Comparison of ENCODE assay signal across 8 cellular contexts in the genomic region with DNA sequence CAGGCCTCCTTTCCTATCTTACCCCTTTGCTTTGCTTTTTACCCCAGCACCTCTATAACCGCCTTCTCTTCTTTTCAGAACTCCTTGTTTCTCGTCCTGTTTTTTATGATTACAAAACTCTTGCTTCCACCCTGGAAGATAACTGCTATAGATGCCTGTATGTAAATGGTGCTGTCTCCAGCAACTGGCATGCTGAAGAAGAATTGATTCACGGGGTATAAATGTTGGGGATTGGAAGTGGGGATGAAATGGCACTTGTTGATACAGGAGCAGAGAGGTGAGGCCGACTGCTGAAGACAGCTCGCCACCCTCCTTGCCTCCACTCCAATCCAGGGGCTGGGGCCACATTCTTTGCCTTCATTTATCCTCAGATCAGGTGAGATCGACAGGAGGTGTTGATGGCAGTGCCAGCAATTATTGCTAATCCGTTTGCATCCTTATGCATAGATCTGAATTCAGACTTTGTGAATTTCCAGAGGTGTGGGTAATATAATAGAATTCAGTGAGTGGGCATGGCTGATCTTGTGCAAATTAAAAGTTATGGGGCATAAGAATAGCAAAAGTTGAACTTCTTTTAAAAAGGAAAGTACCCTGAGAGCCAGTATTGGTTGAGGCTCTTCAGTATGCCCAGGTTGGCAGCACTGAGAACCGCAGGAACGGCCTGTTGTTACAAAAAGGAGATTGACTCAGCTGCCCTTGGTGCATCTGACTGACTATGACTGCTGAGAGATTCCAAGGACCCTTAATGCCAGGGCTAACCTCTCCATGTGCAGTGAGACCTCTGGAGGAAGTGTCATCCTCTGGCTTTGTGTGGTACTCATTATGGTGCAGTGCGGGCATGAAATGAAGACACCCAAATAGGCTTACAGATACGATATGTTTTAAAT. TPM values are rescaled to one million over a fixed set of nuclear protein-coding genes. Genes with fewer than 3 reads are reported as not detected.
A peak's percentile ranks its signal among the peaks of the same experiment; 100 is the strongest.
DNase-seq lines count a peak whose midpoint lies in the region; ATAC-seq and TF ChIP-seq lines count a peak whose summit lies in the region.

No MANE protein-coding gene starts in this region.

- peak in 5 of 7 experiments; percentile 31 to 49 (median 47) for DNase-seq in CD8-positive, alpha-beta T cell
- DNase-seq in activated T-cell treated with anti-CD3 and anti-CD28 coated beads, Interleukin-2, amount 50 U/mL, for 4 hours = no peak
- DNase-seq in foreskin melanocyte (peak; percentile 70), psoas muscle (peak; percentile 33 to 68), NCI-H1105 (lab: John Stamatoyannopoulos, UW) (no peak), NCI-H1048 (lab: John Stamatoyannopoulos, UW) (no peak), NCI-H1694 treated with DMSO at 0.1 percent for 48 hours (lab: John Stamatoyannopoulos, UW) (no peak)

- peak overlapping the region; percentile 94 for H3K4me3 Mint-ChIP-seq in CD8-positive, alpha-beta T cell
- peak overlapping the region; percentile 100 for H3K4me3 Mint-ChIP-seq in activated T-cell treated with anti-CD3 and anti-CD28 coated beads, Interleukin-2, amount 50 U/mL, for 4 hours

- TF ChIP-seq CTCF in CD8-positive, alpha-beta T cell (IDR thresholded peaks at IDR 0.05) = no peak
- TF ChIP-seq CTCF in psoas muscle (IDR thresholded peaks at IDR 0.05) = no peak

- CTCF ChIA-PET in CD8-positive, alpha-beta T cell (lab: Charles Lee) = no interaction called here

- peaks cover 46% of the 10 kb centered on the region for H3K36me3 Mint-ChIP-seq in CD8-positive, alpha-beta T cell
- peaks cover 37% of the 10 kb centered on the region for H3K36me3 Mint-ChIP-seq in activated T-cell treated with anti-CD3 and anti-CD28 coated beads, Interleukin-2, amount 50 U/mL, for 4 hours (ENCODE audit: insufficient read depth)

- no peaks in the 10 kb centered on the region for H3K9me3 Mint-ChIP-seq in CD8-positive, alpha-beta T cell
- H3K9me3 Mint-ChIP-seq in activated T-cell treated with anti-CD3 and anti-CD28 coated beads, Interleukin-2, amount 50 U/mL, for 4 hours = no peaks in the 10 kb centered on the region

- no peaks in the 10 kb centered on the region for H3K27me3 ChIP-seq in CD8-positive, alpha-beta T cell (ENCODE audit: insufficient read depth, low read length)
- H3K27me3 ChIP-seq in psoas muscle (ENCODE audit: insufficient read depth in 3 of 3, low read length in 2 of 3) = no peaks in the 10 kb centered on the region

- POLR2A ChIA-PET in CD8-positive, alpha-beta T cell (lab: Charles Lee) = interaction anchor here (8.6 to 19.2 kb wide), 2 partner anchors 10 to 75 kb away, joined by 159 to 1786 read pairs; partner anchors contain the start of gene MALAT1

- WGBS in psoas muscle, 3 donors = 3 to 14% (median 5%) methylated on average over 11 of the region's 11 CpGs

- H3K27ac Mint-ChIP-seq in CD8-positive, alpha-beta T cell = peak overlapping the region; percentile 98

- H3K36me3 ChIP-seq in CD8-positive, alpha-beta T cell (ENCODE audit: insufficient read depth, low read length) = no peaks in the 10 kb centered on the region
- H3K36me3 ChIP-seq in KOPT-K1 (ENCODE audit: insufficient read depth, low read length) = peaks cover 30% of the 10 kb centered on the region
- H3K36me3 ChIP-seq in psoas muscle (ENCODE audit: insufficient read depth in 1 of 2, low read depth in 1 of 2) = peaks cover 0 to 92% of the 10 kb centered on the region in 2 donors

- H3K27me3 Mint-ChIP-seq in CD8-positive, alpha-beta T cell (ENCODE audit: low read depth) = no peaks in the 10 kb centered on the region
- no peaks in the 10 kb centered on the region for H3K27me3 Mint-ChIP-seq in activated T-cell treated with anti-CD3 and anti-CD28 coated beads, Interleukin-2, amount 50 U/mL, for 4 hours (ENCODE audit: low read depth)

- H3K4me1 Mint-ChIP-seq in CD8-positive, alpha-beta T cell (ENCODE audit: low read depth) = peaks cover 77% of the 10 kb centered on the region
- peaks cover 65% of the 10 kb centered on the region for H3K4me1 Mint-ChIP-seq in activated T-cell treated with anti-CD3 and anti-CD28 coated beads, Interleukin-2, amount 50 U/mL, for 4 hours (ENCODE audit: low read depth)

- peak overlapping the region; percentile 76 for H3K4me3 ChIP-seq in CD8-positive, alpha-beta T cell (ENCODE audit: low read depth, low read length)
- peak overlapping the region; percentile 86 for H3K4me3 ChIP-seq in psoas muscle

- H3K27ac ChIP-seq in CD8-positive, alpha-beta T cell (ENCODE audit: low read depth, low read length) = peak overlapping the region; percentile 99
- H3K27ac ChIP-seq in KOPT-K1 (ENCODE audit: low read depth, low read length, poor library complexity, severe bottlenecking) = peak overlapping the region; percentile 99
- H3K27ac ChIP-seq in psoas muscle = peak overlapping the region; percentile 100

- peaks cover 67% of the 10 kb centered on the region for H3K4me1 ChIP-seq in CD8-positive, alpha-beta T cell (ENCODE audit: insufficient read depth, low read length)
- H3K4me1 ChIP-seq in psoas muscle = peaks cover 30% of the 10 kb centered on the region

- intact Hi-C loops in CD8-positive, alpha-beta T cell (cut with DNase I, micrococcal nuclease) = loop anchor here (5.0 to 10.0 kb wide), 2 partner anchors 144 to 653 kb away; partner anchors contain the start of genes FAM89B (in 1 of the 2), SF1 (in 1 of the 2) and ZNRD2 (in 1 of the 2)
- intact Hi-C loops in psoas muscle (cut with DNase I) = no loop called here

- no peak for ATAC-seq in CD8-positive, alpha-beta T cell
- peak; percentile 5 for ATAC-seq in activated T-cell treated with anti-CD3 and anti-CD28 coated beads, Interleukin-2, amount 50 U/mL, for 4 hours
- ATAC-seq in psoas muscle = peak; percentile 19 to 38 (median 22)

- no peaks in the 10 kb centered on the region for H3K9me3 ChIP-seq in CD8-positive, alpha-beta T cell (ENCODE audit: low read length)
- H3K9me3 ChIP-seq in KOPT-K1 (ENCODE audit: insufficient read depth, low read length, poor library complexity, severe bottlenecking) = no peaks in the 10 kb centered on the region
- H3K9me3 ChIP-seq in psoas muscle = no peaks in the 10 kb centered on the region

RNA-seq across cellular contexts. Expression of gene NEAT1, which starts 5.3 kb away (rescaled TPM):
- total RNA-seq in CD8-positive, alpha-beta T cell = 100 to 1,000 TPM; 198 to 201 TPM
- total RNA-seq in activated T-cell treated with anti-CD3 and anti-CD28 coated beads, Interleukin-2, amount 50 U/mL, for 4 hours = 100 to 1,000 TPM in 2 of 3 donors, 10 to 100 TPM in 1; 95.5 to 136 (median 123) TPM
- 1,000 to 10,000 TPM in 1 of 4 donors, 100 to 1,000 TPM in 3; 517 to 1,759 (median 646) TPM for total RNA-seq in psoas muscle
- polyA plus RNA-seq in psoas muscle = 100 to 1,000 TPM; 474 to 758 (median 716) TPM

RNA-seq across cellular contexts. Expression of gene FRMD8, which starts 41.5 kb away (rescaled TPM):
- total RNA-seq in CD8-positive, alpha-beta T cell = 10 to 100 TPM; 18.4 to 20.8 TPM
- total RNA-seq in activated T-cell treated with anti-CD3 and anti-CD28 coated beads, Interleukin-2, amount 50 U/mL, for 4 hours = 10 to 100 TPM; 43.0 to 49.2 (median 44.9) TPM
- 10 to 100 TPM in 3 of 4 donors, 1 to 10 TPM in 1; 7.4 to 27.7 (median 13.9) TPM for total RNA-seq in psoas muscle
- polyA plus RNA-seq in psoas muscle = 10 to 100 TPM; 10.6 to 20.8 (median 12.9) TPM

RNA-seq across cellular contexts. Expression of gene SLC25A45, which starts 45.5 kb away (rescaled TPM):
- total RNA-seq in CD8-positive, alpha-beta T cell = 10 to 100 TPM; 27.8 to 29.6 TPM
- 10 to 100 TPM in 1 of 3 donors, 1 to 10 TPM in 2; 7.0 to 11.1 (median 9.5) TPM for total RNA-seq in activated T-cell treated with anti-CD3 and anti-CD28 coated beads, Interleukin-2, amount 50 U/mL, for 4 hours
- total RNA-seq in psoas muscle = 1 to 10 TPM; 5.7 to 8.8 (median 7.2) TPM
- polyA plus RNA-seq in psoas muscle = 10 to 100 TPM in 1 of 3 donors, 1 to 10 TPM in 2; 3.7 to 18.5 (median 6.1) TPM

Comparison
In these comparisons a context has a peak if more than half of its experiments do, and no peak if none do; other contexts are left out.
1. DNase-seq: peak in CD8-positive, alpha-beta T cell (5 of 7), foreskin melanocyte (single experiment) and psoas muscle (2 of 2); none in activated T-cell treated with anti-CD3 and anti-CD28 coated beads, Interleukin-2, amount 50 U/mL, for 4 hours (single experiment), NCI-H1105 (single experiment), NCI-H1048 (single experiment) and NCI-H1694 treated with DMSO at 0.1 percent for 48 hours (single experiment).
2. intact Hi-C loops: an anchor here in CD8-positive, alpha-beta T cell (5.0 to 10.0 kb wide); none called in psoas muscle.
3. Peak in every context shown above with its lines, with median percentiles within 50 percentile points of each other: H3K27ac ChIP-seq.